ENCODE assay signal across 20 cellular contexts in the genomic region with DNA sequence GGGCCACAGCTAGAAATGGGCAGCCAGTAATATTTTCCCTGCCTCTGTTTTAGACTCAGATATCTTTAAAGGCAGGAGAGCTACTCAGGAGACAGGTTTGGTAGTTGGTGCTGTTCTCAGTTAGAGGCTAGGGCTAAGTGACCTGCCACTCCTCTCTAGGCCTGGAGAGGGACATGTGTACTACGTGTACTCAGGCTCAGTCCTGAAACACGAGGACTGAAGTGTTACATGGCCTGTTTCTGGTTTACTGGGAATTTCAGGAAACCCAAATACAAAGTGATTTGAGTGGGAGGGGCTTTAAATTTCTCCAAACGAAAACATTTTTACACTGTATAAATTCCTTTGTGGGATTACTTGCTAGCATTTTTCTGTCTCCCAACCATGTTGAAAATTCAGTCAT.
A peak's percentile ranks its signal among the peaks of the same experiment; 100 is the strongest.
DNase-seq lines count a peak whose midpoint lies in the region; FAIRE-seq and TF ChIP-seq lines count a peak whose summit lies in the region.
"Had no signal": no experiment of that assay in that cellular context is flagged by ENCODE, and none has a peak within 500 bp of the region (broad histone marks: within the 10 kb centered on the region; RNA-seq: fewer than 3 reads in every experiment).

No MANE protein-coding gene starts in this region.

- no peak overlapping the region for H4K91ac ChIP-seq in H1 (replicated peaks; ENCODE audit: insufficient read length, low read length)

- no peak overlapping the region for H2BK5ac ChIP-seq in H1 (ENCODE audit: low read depth, low read length)
- no peak overlapping the region for H2BK5ac ChIP-seq in mesendoderm (ENCODE audit: low read length)

- H3K79me2 ChIP-seq in H1 (ENCODE audit: control insufficient read depth in 1 of 2, insufficient read depth in 2 of 2, low read length in 2 of 2) (no peaks in the 10 kb centered on the region), mesendoderm (ENCODE audit: control insufficient read depth, insufficient read depth, low read length) (no peaks in the 10 kb centered on the region)

- DNase-seq in AG08395 (ENCODE audit: low spot score) (peak; percentile 57), LHCN-M2 (ENCODE audit: low read depth) (peak; percentile 50), H1 (ENCODE audit: low read depth in 1 of 2, low spot score in 2 of 2) (no peak), mesendoderm (peak; percentile 16), G401 (ENCODE audit: low spot score) (no peak), NCI-H1436 treated with DMSO at 0.1 percent for 48 hours (lab: John Stamatoyannopoulos, UW) (no peak)
- DNase-seq in activated CD4-positive, alpha-beta T cell treated with anti-CD3 and anti-CD28 coated beads for 48 hours, result no peak
- no peak for DNase-seq in activated CD8-positive, alpha-beta memory T cell treated with anti-CD3 and anti-CD28 coated beads, Interleukin-2, amount 50 U/mL, for 4 hours
- DNase-seq: activated naive CD8-positive, alpha-beta T cell treated with anti-CD3 and anti-CD28 coated beads, Interleukin-2, amount 50 U/mL, for 24 hours; DND-41; effector memory CD8-positive, alpha-beta T cell; KBM-7; NCI-H1092; NCI-H510A treated with DMSO at 0.1 percent for 48 hours; stimulated activated CD4-positive, alpha-beta T cell treated with anti-CD3 and anti-CD28 coated beads, Interleukin-12 subunit alpha, Interleukin-12 subunit beta, amount 100 ng/mL, for 4 hours; T-helper 1 cell; thyroid gland had no signal

- no peak overlapping the region for H2BK20ac ChIP-seq in H1 (ENCODE audit: low read length)

- H2AK5ac ChIP-seq in H1 (ENCODE audit: low read depth, low read length) (no peak overlapping the region), mesendoderm (ENCODE audit: low read length) (no peak overlapping the region)

- H2BK12ac ChIP-seq in H1 (ENCODE audit: low read depth, low read length), result no peak overlapping the region

- H3K4me3 ChIP-seq in H1 (ENCODE audit: extremely low read depth in 1 of 4, insufficient read depth in 2 of 4, low read depth in 3 of 4, low read length in 4 of 4), result no peak overlapping the region
- no peak overlapping the region for H3K4me3 ChIP-seq in mesendoderm (ENCODE audit: low read length)
- H3K4me3 ChIP-seq: thyroid gland had no signal

- H3K23ac ChIP-seq in H1 (ENCODE audit: insufficient read length) (no peak overlapping the region), mesendoderm (ENCODE audit: low read length) (no peak overlapping the region)

- H3K27me3 ChIP-seq in H1 (replicated peaks in 1 of 4; ENCODE audit: control insufficient read depth in 3 of 4, extremely low read depth in 1 of 4, insufficient read depth in 3 of 4, low read length in 3 of 4) (no peaks in the 10 kb centered on the region; a peak in 1 of 7 replicates), mesendoderm (ENCODE audit: insufficient read depth, low read length, poor library complexity) (no peaks in the 10 kb centered on the region)
- H3K27me3 ChIP-seq: thyroid gland had no signal

- H3K9me3 ChIP-seq in H1 (ENCODE audit: insufficient read depth in 2 of 2, low read depth in 1 of 2, low read length in 1 of 2), result no peaks in the 10 kb centered on the region; a peak in 1 of 4 replicates
- H3K9me3 ChIP-seq: thyroid gland had no signal

- TF ChIP-seq EP300 in H1 (IDR thresholded peaks at IDR 0.05; ENCODE audit: borderline replicate concordance in 1 of 2, low read depth in 2 of 2, low read length in 2 of 2), result no peak

- no peak overlapping the region for H3K14ac ChIP-seq in H1 (ENCODE audit: insufficient read length)

- H3K4ac ChIP-seq in H1 (replicated peaks; ENCODE audit: insufficient read length, low read depth, low read length), result no peak overlapping the region
- no peak overlapping the region for H3K4ac ChIP-seq in mesendoderm (ENCODE audit: low read depth, low read length)

- H3K4me1 ChIP-seq in H1 (replicated peaks in 1 of 4; ENCODE audit: control insufficient read depth in 3 of 4, insufficient read depth in 4 of 4, low read length in 3 of 4) (no peaks in the 10 kb centered on the region), mesendoderm (ENCODE audit: control insufficient read depth, low read depth, low read length) (no peaks in the 10 kb centered on the region)
- H3K4me1 ChIP-seq: thyroid gland had no signal

- FAIRE-seq in H1 (lab: Jason Lieb, UNC), result no peak
- FAIRE-seq: frontal cortex, GM19239 had no signal

- H4K5ac ChIP-seq in H1 (ENCODE audit: insufficient read length, low read depth, low read length) (no peak overlapping the region), mesendoderm (ENCODE audit: low read length) (no peak overlapping the region)

- TF ChIP-seq CTCF in H1 (IDR thresholded peaks at IDR 0.05; ENCODE audit: control extremely low read depth in 1 of 3, insufficient read depth in 1 of 3, low read depth in 1 of 3, low read length in 3 of 3), result peak in 2 of 3 experiments; percentile 7 to 11; a peak in 1 of 4 replicates

- CTCF ChIA-PET in H1 (lab: Charles Lee; ENCODE audit: partially characterized antibody), result interaction anchor here (0.5 to 14.8 kb wide), 15 partner anchors 9 to 831 kb away, joined by 3 to 386 read pairs (median 4); no protein-coding TSS in a partner anchor

- WGBS in H1 (ENCODE audit: extremely low coverage in 1 of 2, insufficient coverage in 1 of 2, insufficient read length in 1 of 2, insufficient replicate concordance in 2 of 2, low coverage in 1 of 2, low lambda C conversion rate in 2 of 2, missing lambda C conversion rate in 1 of 2), 2 experiments, result 90% methylated on average over 3 of the region's 3 CpGs; no CpG with 5 or more reads in 1 of the 2 experiments
- WGBS in mesendoderm (ENCODE audit: extremely low coverage, insufficient coverage, low lambda C conversion rate), result no CpG with 5 or more reads among the region's 3 CpGs

- no peak overlapping the region for H3K9ac ChIP-seq in H1 (replicated peaks in 1 of 4; ENCODE audit: extremely low read depth in 1 of 4, low read depth in 3 of 4, low read length in 3 of 4)
- no peak overlapping the region for H3K9ac ChIP-seq in mesendoderm (ENCODE audit: low read length)

- no peak overlapping the region for H3K18ac ChIP-seq in H1 (ENCODE audit: extremely low read depth, low read length)
- no peak overlapping the region for H3K18ac ChIP-seq in mesendoderm (ENCODE audit: low read length)

- H4K20me1 ChIP-seq in H1 (replicated peaks in 1 of 2; ENCODE audit: control insufficient read depth in 1 of 2, insufficient read depth in 2 of 2, low read length in 2 of 2), result no peaks in the 10 kb centered on the region

- H3K23me2 ChIP-seq in H1 (ENCODE audit: low read depth, low read length), result peaks cover 2% of the 10 kb centered on the region; the same call in 1 of the 2 replicates

- H3K4me2 ChIP-seq in H1 (ENCODE audit: insufficient read depth in 1 of 2, low read depth in 2 of 2, low read length in 2 of 2), result no peak overlapping the region
- H3K4me2 ChIP-seq in mesendoderm (ENCODE audit: low read length), result no peak overlapping the region

- in situ Hi-C loops in G401 (cut with HindIII; ENCODE audit: low sequenced_read_pairs), result no loop called here

- H2BK15ac ChIP-seq in H1 (ENCODE audit: low read length) (no peak overlapping the region), mesendoderm (replicated peaks; ENCODE audit: low read depth) (no peak overlapping the region)

- H3K36me3 ChIP-seq in H1 (ENCODE audit: control insufficient read depth in 2 of 4, insufficient read depth in 4 of 4, low read length in 3 of 4) (no peaks in the 10 kb centered on the region), mesendoderm (ENCODE audit: control insufficient read depth, insufficient read depth, low read length) (no peaks in the 10 kb centered on the region)
- H3K36me3 ChIP-seq: thyroid gland had no signal

- H3K27ac ChIP-seq in H1 (ENCODE audit: low read depth, low read length), result no peak overlapping the region
- H3K27ac ChIP-seq in mesendoderm (ENCODE audit: low read depth, low read length), result no peak overlapping the region
- H3K27ac ChIP-seq: HL-60, thyroid gland had no signal

- H3K56ac ChIP-seq in H1 (replicated peaks; ENCODE audit: insufficient read length, low read depth, low read length) (no peak overlapping the region), mesendoderm (ENCODE audit: low read length) (no peak overlapping the region)

- H2BK120ac ChIP-seq in H1 (replicated peaks; ENCODE audit: low read depth, low read length) (no peak overlapping the region), mesendoderm (ENCODE audit: low read depth, low read length) (no peak overlapping the region)

- no peak overlapping the region for H4K8ac ChIP-seq in H1 (ENCODE audit: extremely low read depth, insufficient read depth, low read length)
- H4K8ac ChIP-seq in mesendoderm (ENCODE audit: low read depth, low read length), result no peak overlapping the region

- no peak overlapping the region for H2AFZ ChIP-seq in H1 (ENCODE audit: low read length)

- TF ChIP-seq POLR2A in H1 (IDR thresholded peaks at IDR 0.05; ENCODE audit: control extremely low read depth in 1 of 2, low read depth in 2 of 2, low read length in 2 of 2), result no peak

- POLR2A ChIA-PET in H1 (lab: Charles Lee; ENCODE audit: partially characterized antibody), result no interaction called here

- peak; percentile 13 to 30; a peak in 2 of 4 replicates for TF ChIP-seq RAD21 in H1 (IDR thresholded peaks at IDR 0.05 in 1 of 2, conservative IDR thresholded peaks at IDR 0.05 in 1 of 2; ENCODE audit: low read depth in 2 of 2, low read length in 2 of 2)

- H3K79me1 ChIP-seq in H1 (ENCODE audit: low read depth, low read length), result no peaks in the 10 kb centered on the region
- no peaks in the 10 kb centered on the region for H3K79me1 ChIP-seq in mesendoderm (ENCODE audit: low read length)

TF ChIP-seq in H1, 55 proteins besides CTCF, POLR2A, EP300 and RAD21 (continues in another document):
- TF ChIP-seq CBX5 (IDR thresholded peaks at IDR 0.05; ENCODE audit: low read depth, low read length) (no peak), FOSL1 (IDR thresholded peaks at IDR 0.05; ENCODE audit: insufficient read depth, low read depth, low read length) (no peak), ATF2 (IDR thresholded peaks at IDR 0.05; ENCODE audit: low read length) (no peak), KDM4A (IDR thresholded peaks at IDR 0.05; ENCODE audit: low read depth, low read length, severe bottlenecking) (no peak)
- TF ChIP-seq, protein P1, sequence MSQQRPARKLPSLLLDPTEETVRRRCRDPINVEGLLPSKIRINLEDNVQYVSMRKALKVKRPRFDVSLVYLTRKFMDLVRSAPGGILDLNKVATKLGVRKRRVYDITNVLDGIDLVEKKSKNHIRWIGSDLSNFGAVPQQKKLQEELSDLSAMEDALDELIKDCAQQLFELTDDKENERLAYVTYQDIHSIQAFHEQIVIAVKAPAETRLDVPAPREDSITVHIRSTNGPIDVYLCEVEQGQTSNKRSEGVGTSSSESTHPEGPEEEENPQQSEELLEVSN (IDR thresholded peaks at IDR 0.05), result no peak

Comparison
In these comparisons a context has a peak if more than half of its experiments do, and no peak if none do; other contexts are left out.
1. DNase-seq: peak in AG08395 (single experiment), LHCN-M2 (single experiment) and mesendoderm (single experiment); none in H1 (0 of 2), activated CD4-positive, alpha-beta T cell treated with anti-CD3 and anti-CD28 coated beads for 48 hours (single experiment), G401 (single experiment), NCI-H1436 treated with DMSO at 0.1 percent for 48 hours (single experiment) and activated CD8-positive, alpha-beta memory T cell treated with anti-CD3 and anti-CD28 coated beads, Interleukin-2, amount 50 U/mL, for 4 hours (single experiment).